ENCODE assay signal across 23 cellular contexts in genomic region chr5:16664368-16664767, GRCh38. TPM values are rescaled to one million over a fixed set of nuclear protein-coding genes. Genes with fewer than 3 reads are reported as not detected.
"Had no signal": no experiment of that assay in that cellular context is flagged by ENCODE, and none has a peak within 500 bp of the region (broad histone marks: within the 10 kb centered on the region; RNA-seq: fewer than 3 reads in every experiment).

No MANE protein-coding gene starts in this region.

- H3K27ac ChIP-seq: epithelial cell of prostate, gastrocnemius medialis, lower lobe of right lung, parathyroid adenoma, right lobe of liver, thoracic aorta, tibial nerve, upper lobe of left lung had no signal

- H3K36me3 ChIP-seq: right lobe of liver, thoracic aorta had no signal

- H3K79me2 ChIP-seq: parathyroid adenoma had no signal

- H3K27ac Mint-ChIP-seq: dendritic cell treated with granulocyte-macrophage colony-stimulating factor and Interleukin-4, amounts not matched to agents 40 ng/mL and 50 ng/mL, for 4 days; endodermal cell; progenitor cell of endocrine pancreas; stimulated activated naive B cell treated with anti-CD40 and anti-IgM and Interleukin-4, amounts not matched to agents 10 μg/mL and 1 μg/mL and 100 μg/mL, for 72 hours; stimulated activated naive CD8-positive, alpha-beta T cell treated with anti-CD3 and anti-CD28 coated beads, Interleukin-15, Interleukin-2, amounts not matched to agents 100 ng/mL and 50 ng/mL, for 24 hours had no signal

- H3K4me3 Mint-ChIP-seq: dendritic cell treated with granulocyte-macrophage colony-stimulating factor and Interleukin-4, amounts not matched to agents 40 ng/mL and 50 ng/mL, for 4 days; endodermal cell; stimulated activated naive B cell treated with anti-CD40 and anti-IgM and Interleukin-4, amounts not matched to agents 10 μg/mL and 1 μg/mL and 100 μg/mL, for 72 hours; stimulated activated naive CD8-positive, alpha-beta T cell treated with anti-CD3 and anti-CD28 coated beads, Interleukin-15, Interleukin-2, amounts not matched to agents 100 ng/mL and 50 ng/mL, for 24 hours had no signal

- ATAC-seq: esophagus mucosa; gastrocnemius medialis; left ventricle myocardium superior; lower lobe of right lung; naive thymus-derived CD8-positive, alpha-beta T cell; right lobe of liver; stimulated activated naive B cell treated with anti-CD40 and anti-IgM and Interleukin-4, amounts not matched to agents 10 μg/mL and 1 μg/mL and 100 μg/mL, for 72 hours had no signal

- H3K4me1 Mint-ChIP-seq: stimulated activated naive B cell treated with anti-CD40 and anti-IgM and Interleukin-4, amounts not matched to agents 10 μg/mL and 1 μg/mL and 100 μg/mL, for 72 hours had no signal

- H2AFZ ChIP-seq: parathyroid adenoma had no signal

- H3K4me1 ChIP-seq: lower lobe of right lung, right lobe of liver, upper lobe of left lung had no signal

- H3K36me3 Mint-ChIP-seq: naive thymus-derived CD8-positive, alpha-beta T cell; stimulated activated naive B cell treated with anti-CD40 and anti-IgM and Interleukin-4, amounts not matched to agents 10 μg/mL and 1 μg/mL and 100 μg/mL, for 72 hours had no signal

- DNase-seq: effector CD8-positive, alpha-beta T cell; endodermal cell; foreskin fibroblast; gastrocnemius medialis; left ventricle myocardium superior; lower lobe of right lung; naive thymus-derived CD8-positive, alpha-beta T cell; right lobe of liver; small intestine; stimulated activated CD4-positive, alpha-beta T cell treated with anti-CD3 and anti-CD28 coated beads, Interleukin-15, amount 100 ng/mL, for 24 hours; stimulated activated CD4-positive, alpha-beta T cell treated with anti-CD3 and anti-CD28 coated beads, Interleukin-2, amount 100 ng/mL, for 48 hours; stimulated activated naive B cell treated with anti-CD40 and anti-IgM and Interleukin-4, amounts not matched to agents 10 μg/mL and 1 μg/mL and 100 μg/mL, for 72 hours; upper lobe of left lung had no signal

- H3K27me3 Mint-ChIP-seq: dendritic cell treated with granulocyte-macrophage colony-stimulating factor and Interleukin-4, amounts not matched to agents 40 ng/mL and 50 ng/mL, for 4 days; naive thymus-derived CD8-positive, alpha-beta T cell; progenitor cell of endocrine pancreas; stimulated activated naive B cell treated with anti-CD40 and anti-IgM and Interleukin-4, amounts not matched to agents 10 μg/mL and 1 μg/mL and 100 μg/mL, for 72 hours; stimulated activated naive CD8-positive, alpha-beta T cell treated with anti-CD3 and anti-CD28 coated beads, Interleukin-15, Interleukin-2, amounts not matched to agents 100 ng/mL and 50 ng/mL, for 24 hours had no signal

- H3K4me3 ChIP-seq: gastrocnemius medialis, lower lobe of right lung, right lobe of liver, thoracic aorta, tibial nerve, upper lobe of left lung had no signal

- H3K9me3 ChIP-seq: gastrocnemius medialis, lower lobe of right lung, right lobe of liver, thoracic aorta, tibial nerve, upper lobe of left lung had no signal

- H3K9me3 Mint-ChIP-seq: dendritic cell treated with granulocyte-macrophage colony-stimulating factor and Interleukin-4, amounts not matched to agents 40 ng/mL and 50 ng/mL, for 4 days; naive thymus-derived CD8-positive, alpha-beta T cell; neural crest cell; stimulated activated naive B cell treated with anti-CD40 and anti-IgM and Interleukin-4, amounts not matched to agents 10 μg/mL and 1 μg/mL and 100 μg/mL, for 72 hours; stimulated activated naive CD8-positive, alpha-beta T cell treated with anti-CD3 and anti-CD28 coated beads, Interleukin-15, Interleukin-2, amounts not matched to agents 100 ng/mL and 50 ng/mL, for 24 hours had no signal

- H3K27me3 ChIP-seq: gastrocnemius medialis, right lobe of liver, tibial nerve, upper lobe of left lung had no signal

RNA-seq across cellular contexts. Expression of gene RETREG1, which starts 47.6 kb away (rescaled TPM):
- total RNA-seq: glomerular endothelial cell had no signal
